In genomic region chr3:128496602-128497304, GRCh38 we compare ENCODE assay signal across 1 cellular context.
A peak's percentile ranks its signal among the peaks of the same experiment; 100 is the strongest.
TF ChIP-seq lines count a peak whose summit lies in the region.

No MANE protein-coding gene starts in this region.

TF ChIP-seq in K562, 482 proteins besides CTCF, POLR2A, EP300 and RAD21 (continued from another document and continues in another):
- TF ChIP-seq ZNF512 (tag; IDR thresholded peaks at IDR 0.05) (no peak), MTF1 (CRISPR knock-in tag; IDR thresholded peaks at IDR 0.05; ENCODE audit: borderline replicate concordance) (no peak), TEAD4 (IDR thresholded peaks at IDR 0.05; ENCODE audit: low read length) (peak; percentile 37; the same call in 1 of the 2 replicates), TEAD4 (CRISPR knock-in tag; IDR thresholded peaks at IDR 0.05; ENCODE audit: borderline replicate concordance) (peak; percentile 89; the same call in 1 of the 2 replicates), EWSR1 (IDR thresholded peaks at IDR 0.05; ENCODE audit: borderline replicate concordance, low read depth, partially characterized antibody) (no peak), PTTG1 (tag; IDR thresholded peaks at IDR 0.05; ENCODE audit: low read depth) (no peak), ZNF224 (CRISPR knock-in tag; IDR thresholded peaks at IDR 0.05) (no peak), ZNF444 (CRISPR knock-in tag; IDR thresholded peaks at IDR 0.05) (no peak), BRF1 (IDR thresholded peaks at IDR 0.05; ENCODE audit: borderline replicate concordance, extremely low read depth, insufficient read length) (no peak), ZBED1 (IDR thresholded peaks at IDR 0.05) (0 out of 2 replicates have a peak, but pooled peaks have one; percentile 26), ZNF507 (tag; conservative IDR thresholded peaks at IDR 0.05) (no peak), POLR3A (IDR thresholded peaks at IDR 0.05; ENCODE audit: borderline replicate concordance, extremely low read depth, insufficient read depth, insufficient read length) (no peak), MAFK (IDR thresholded peaks at IDR 0.05; ENCODE audit: low read length) (no peak), KLF16 (IDR thresholded peaks at IDR 0.05) (no peak), EZH2 (IDR thresholded peaks at IDR 0.05; ENCODE audit: borderline replicate concordance, low read depth, low read length) (no peak), TGIF2 (CRISPR knock-in tag; IDR thresholded peaks at IDR 0.05) (no peak), MTA2 (IDR thresholded peaks at IDR 0.05; ENCODE audit: low read depth) (peak; percentile 45; the same call in 1 of the 2 replicates), TAL1 (IDR thresholded peaks at IDR 0.05) (peak; percentile 48), NFRKB (IDR thresholded peaks at IDR 0.05; ENCODE audit: low read depth) (no peak), RBBP5 (IDR thresholded peaks at IDR 0.05; ENCODE audit: borderline replicate concordance, insufficient read depth, low read length, poor library complexity, severe bottlenecking) (no peak), POU5F1 (IDR thresholded peaks at IDR 0.05; ENCODE audit: borderline replicate concordance, low read depth, low read length, partially characterized antibody) (no peak), JUN (IDR thresholded peaks at IDR 0.05; ENCODE audit: borderline replicate concordance, low read depth, low read length) (no peak), JUN (CRISPR knock-in tag; IDR thresholded peaks at IDR 0.05; ENCODE audit: borderline replicate concordance) (peak; percentile 57; the same call in 1 of the 2 replicates), TEAD1 (CRISPR knock-in tag; IDR thresholded peaks at IDR 0.05) (no peak; a peak in 2 of 4 replicates), ZSCAN32 (CRISPR knock-in tag; IDR thresholded peaks at IDR 0.05) (no peak), HDAC6 (IDR thresholded peaks at IDR 0.05; ENCODE audit: low read depth, low read length) (no peak), NRF1 (conservative IDR thresholded peaks at IDR 0.05 in 1 of 2, IDR thresholded peaks at IDR 0.05 in 1 of 2) (no peak), MCM5 (IDR thresholded peaks at IDR 0.05; ENCODE audit: low read depth) (no peak), E2F6 (IDR thresholded peaks at IDR 0.05; ENCODE audit: borderline replicate concordance in 1 of 2, extremely low read depth in 1 of 2, insufficient read depth in 1 of 2, insufficient read length in 1 of 2, low read depth in 1 of 2, low read length in 1 of 2, poor library complexity in 1 of 2, severe bottlenecking in 1 of 2) (peak; percentile 85 to 90), EGR1 (conservative IDR thresholded peaks at IDR 0.05) (peak; percentile 27; the same call in 1 of the 2 replicates), NFIX (CRISPR knock-in tag; IDR thresholded peaks at IDR 0.05; ENCODE audit: low read depth) (no peak), HNRNPL (IDR thresholded peaks at IDR 0.05; ENCODE audit: low read depth, low read length) (peak; percentile 66; the same call in 1 of the 2 replicates), ZNF354B (CRISPR knock-in tag; IDR thresholded peaks at IDR 0.05) (no peak), FOXP1 (CRISPR knock-in tag; IDR thresholded peaks at IDR 0.05) (peak; percentile 81), ZNF79 (CRISPR knock-in tag; IDR thresholded peaks at IDR 0.05; ENCODE audit: low read depth) (no peak), RBM25 (IDR thresholded peaks at IDR 0.05; ENCODE audit: low read depth, low read length, severe bottlenecking) (no peak), MTA1 (IDR thresholded peaks at IDR 0.05; ENCODE audit: borderline replicate concordance) (no peak; the same call in 1 of the 2 replicates), WHSC1 (IDR thresholded peaks at IDR 0.05; ENCODE audit: low read length) (no peak), CTCFL (IDR thresholded peaks at IDR 0.05; ENCODE audit: borderline replicate concordance, insufficient read depth, low read depth, low read length, poor library complexity, severe bottlenecking) (no peak), TCF3 (CRISPR knock-in tag; IDR thresholded peaks at IDR 0.05) (peak; percentile 53), ZNF174 (CRISPR knock-in tag; IDR thresholded peaks at IDR 0.05) (no peak), USF2 (CRISPR knock-in tag; IDR thresholded peaks at IDR 0.05) (peak; percentile 35; the same call in 1 of the 2 replicates)
- TF ChIP-seq, protein P1, sequence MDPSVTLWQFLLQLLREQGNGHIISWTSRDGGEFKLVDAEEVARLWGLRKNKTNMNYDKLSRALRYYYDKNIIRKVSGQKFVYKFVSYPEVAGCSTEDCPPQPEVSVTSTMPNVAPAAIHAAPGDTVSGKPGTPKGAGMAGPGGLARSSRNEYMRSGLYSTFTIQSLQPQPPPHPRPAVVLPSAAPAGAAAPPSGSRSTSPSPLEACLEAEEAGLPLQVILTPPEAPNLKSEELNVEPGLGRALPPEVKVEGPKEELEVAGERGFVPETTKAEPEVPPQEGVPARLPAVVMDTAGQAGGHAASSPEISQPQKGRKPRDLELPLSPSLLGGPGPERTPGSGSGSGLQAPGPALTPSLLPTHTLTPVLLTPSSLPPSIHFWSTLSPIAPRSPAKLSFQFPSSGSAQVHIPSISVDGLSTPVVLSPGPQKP (CRISPR knock-in tag; IDR thresholded peaks at IDR 0.05) = no peak
- TF ChIP-seq, protein P2, sequence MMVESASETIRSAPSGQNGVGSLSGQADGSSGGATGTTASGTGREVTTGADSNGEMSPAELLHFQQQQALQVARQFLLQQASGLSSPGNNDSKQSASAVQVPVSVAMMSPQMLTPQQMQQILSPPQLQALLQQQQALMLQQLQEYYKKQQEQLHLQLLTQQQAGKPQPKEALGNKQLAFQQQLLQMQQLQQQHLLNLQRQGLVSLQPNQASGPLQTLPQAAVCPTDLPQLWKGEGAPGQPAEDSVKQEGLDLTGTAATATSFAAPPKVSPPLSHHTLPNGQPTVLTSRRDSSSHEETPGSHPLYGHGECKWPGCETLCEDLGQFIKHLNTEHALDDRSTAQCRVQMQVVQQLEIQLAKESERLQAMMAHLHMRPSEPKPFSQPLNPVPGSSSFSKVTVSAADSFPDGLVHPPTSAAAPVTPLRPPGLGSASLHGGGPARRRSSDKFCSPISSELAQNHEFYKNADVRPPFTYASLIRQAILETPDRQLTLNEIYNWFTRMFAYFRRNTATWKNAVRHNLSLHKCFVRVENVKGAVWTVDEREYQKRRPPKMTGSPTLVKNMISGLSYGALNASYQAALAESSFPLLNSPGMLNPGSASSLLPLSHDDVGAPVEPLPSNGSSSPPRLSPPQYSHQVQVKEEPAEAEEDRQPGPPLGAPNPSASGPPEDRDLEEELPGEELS (CRISPR knock-in tag; IDR thresholded peaks at IDR 0.05; ENCODE audit: borderline replicate concordance) = peak; percentile 88; the same call in 1 of the 2 replicates
- TF ChIP-seq, protein P3, sequence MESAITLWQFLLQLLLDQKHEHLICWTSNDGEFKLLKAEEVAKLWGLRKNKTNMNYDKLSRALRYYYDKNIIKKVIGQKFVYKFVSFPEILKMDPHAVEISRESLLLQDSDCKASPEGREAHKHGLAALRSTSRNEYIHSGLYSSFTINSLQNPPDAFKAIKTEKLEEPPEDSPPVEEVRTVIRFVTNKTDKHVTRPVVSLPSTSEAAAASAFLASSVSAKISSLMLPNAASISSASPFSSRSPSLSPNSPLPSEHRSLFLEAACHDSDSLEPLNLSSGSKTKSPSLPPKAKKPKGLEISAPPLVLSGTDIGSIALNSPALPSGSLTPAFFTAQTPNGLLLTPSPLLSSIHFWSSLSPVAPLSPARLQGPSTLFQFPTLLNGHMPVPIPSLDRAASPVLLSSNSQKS (CRISPR knock-in tag; IDR thresholded peaks at IDR 0.05) = no peak
- TF ChIP-seq, protein P4, sequence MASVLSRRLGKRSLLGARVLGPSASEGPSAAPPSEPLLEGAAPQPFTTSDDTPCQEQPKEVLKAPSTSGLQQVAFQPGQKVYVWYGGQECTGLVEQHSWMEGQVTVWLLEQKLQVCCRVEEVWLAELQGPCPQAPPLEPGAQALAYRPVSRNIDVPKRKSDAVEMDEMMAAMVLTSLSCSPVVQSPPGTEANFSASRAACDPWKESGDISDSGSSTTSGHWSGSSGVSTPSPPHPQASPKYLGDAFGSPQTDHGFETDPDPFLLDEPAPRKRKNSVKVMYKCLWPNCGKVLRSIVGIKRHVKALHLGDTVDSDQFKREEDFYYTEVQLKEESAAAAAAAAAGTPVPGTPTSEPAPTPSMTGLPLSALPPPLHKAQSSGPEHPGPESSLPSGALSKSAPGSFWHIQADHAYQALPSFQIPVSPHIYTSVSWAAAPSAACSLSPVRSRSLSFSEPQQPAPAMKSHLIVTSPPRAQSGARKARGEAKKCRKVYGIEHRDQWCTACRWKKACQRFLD (CRISPR knock-in tag; IDR thresholded peaks at IDR 0.05) = no peak
- TF ChIP-seq, protein P5, sequence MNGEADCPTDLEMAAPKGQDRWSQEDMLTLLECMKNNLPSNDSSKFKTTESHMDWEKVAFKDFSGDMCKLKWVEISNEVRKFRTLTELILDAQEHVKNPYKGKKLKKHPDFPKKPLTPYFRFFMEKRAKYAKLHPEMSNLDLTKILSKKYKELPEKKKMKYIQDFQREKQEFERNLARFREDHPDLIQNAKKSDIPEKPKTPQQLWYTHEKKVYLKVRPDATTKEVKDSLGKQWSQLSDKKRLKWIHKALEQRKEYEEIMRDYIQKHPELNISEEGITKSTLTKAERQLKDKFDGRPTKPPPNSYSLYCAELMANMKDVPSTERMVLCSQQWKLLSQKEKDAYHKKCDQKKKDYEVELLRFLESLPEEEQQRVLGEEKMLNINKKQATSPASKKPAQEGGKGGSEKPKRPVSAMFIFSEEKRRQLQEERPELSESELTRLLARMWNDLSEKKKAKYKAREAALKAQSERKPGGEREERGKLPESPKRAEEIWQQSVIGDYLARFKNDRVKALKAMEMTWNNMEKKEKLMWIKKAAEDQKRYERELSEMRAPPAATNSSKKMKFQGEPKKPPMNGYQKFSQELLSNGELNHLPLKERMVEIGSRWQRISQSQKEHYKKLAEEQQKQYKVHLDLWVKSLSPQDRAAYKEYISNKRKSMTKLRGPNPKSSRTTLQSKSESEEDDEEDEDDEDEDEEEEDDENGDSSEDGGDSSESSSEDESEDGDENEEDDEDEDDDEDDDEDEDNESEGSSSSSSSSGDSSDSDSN (IDR thresholded peaks at IDR 0.05; ENCODE audit: borderline replicate concordance in 1 of 2, low read depth in 2 of 2, low read length in 2 of 2) = no peak
- TF ChIP-seq, protein P6, sequence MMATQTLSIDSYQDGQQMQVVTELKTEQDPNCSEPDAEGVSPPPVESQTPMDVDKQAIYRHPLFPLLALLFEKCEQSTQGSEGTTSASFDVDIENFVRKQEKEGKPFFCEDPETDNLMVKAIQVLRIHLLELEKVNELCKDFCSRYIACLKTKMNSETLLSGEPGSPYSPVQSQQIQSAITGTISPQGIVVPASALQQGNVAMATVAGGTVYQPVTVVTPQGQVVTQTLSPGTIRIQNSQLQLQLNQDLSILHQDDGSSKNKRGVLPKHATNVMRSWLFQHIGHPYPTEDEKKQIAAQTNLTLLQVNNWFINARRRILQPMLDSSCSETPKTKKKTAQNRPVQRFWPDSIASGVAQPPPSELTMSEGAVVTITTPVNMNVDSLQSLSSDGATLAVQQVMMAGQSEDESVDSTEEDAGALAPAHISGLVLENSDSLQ (IDR thresholded peaks at IDR 0.05) = no peak
